ENCODE assay signal across 21 cellular contexts in genomic region chr14:95281560-95282176, GRCh38. TPM values are rescaled to one million over a fixed set of nuclear protein-coding genes. Genes with fewer than 3 reads are reported as not detected.
DNase-seq lines count a peak whose midpoint lies in the region; ATAC-seq and TF ChIP-seq lines count a peak whose summit lies in the region.
"Had no signal": no experiment of that assay in that cellular context is flagged by ENCODE, and none has a peak within 500 bp of the region (broad histone marks: within the 10 kb centered on the region; RNA-seq: fewer than 3 reads in every experiment).

No MANE protein-coding gene starts in this region.

- no peaks in the 10 kb centered on the region for H3K36me3 ChIP-seq in HEK293 (ENCODE audit: control insufficient read depth in 2 of 2, insufficient read depth in 1 of 2, low read length in 2 of 2)
- H3K36me3 ChIP-seq: SJSA1 had no signal

- peak; percentile 10 for DNase-seq in left lobe of liver (ENCODE audit: low spot score)
- DNase-seq in substantia nigra (lab: John Stamatoyannopoulos, UW), result no peak
- DNase-seq in GM03348 (ENCODE audit: low spot score), result no peak
- DNase-seq in SKM-1 (lab: John Stamatoyannopoulos, UW; ENCODE audit: unreplicated experiment), result no peak
- DNase-seq in erythroblast (lab: John Stamatoyannopoulos, UW), result no peak
- DNase-seq: C1 segment of cervical spinal cord; CD4-positive, alpha-beta memory T cell; COR-L47; GOT3; HCEC 1CT; Kasumi-1; NCI-H1092 treated with DMSO at 0.1 percent for 48 hours; NCI-H1436; NCI-H187 treated with DMSO at 0.1 percent for 48 hours; NCI-H524 treated with DMSO at 0.1 percent for 48 hours; NCI-H774; PC-3 had no signal

- no peaks in the 10 kb centered on the region for H3K4me1 ChIP-seq in HEK293 (ENCODE audit: control insufficient read depth, insufficient read depth, low read length)
- H3K4me1 ChIP-seq: SJSA1 had no signal

- H3K27ac ChIP-seq in HEK293 (ENCODE audit: extremely low read depth, low read depth, low read length) (no peak overlapping the region), cingulate gyrus (ENCODE audit: low read depth, low read length) (peak overlapping the region; percentile 15), substantia nigra (ENCODE audit: low read depth, low read length, poor library complexity, severe bottlenecking) (peak overlapping the region; percentile 23)
- H3K27ac ChIP-seq: SJSA1 had no signal

- no peaks in the 10 kb centered on the region; the same call in 1 of the 2 replicates for H3K9me3 ChIP-seq in HEK293 (ENCODE audit: control insufficient read depth, insufficient read depth, low read depth, low read length)
- H3K9me3 ChIP-seq: SJSA1 had no signal

- CTCF ChIA-PET in HEK293 (lab: Yijun Ruan, JAX), result interaction anchor here (0.5 to 0.6 kb wide), 3 partner anchors 133 to 266 kb away, joined by 3 read pairs; no protein-coding TSS in a partner anchor

- POLR2A ChIA-PET in HEK293 (lab: Yijun Ruan, JAX), result no interaction called here

- no peak overlapping the region for H3K4me3 ChIP-seq in HEK293 (ENCODE audit: low read depth, low read length)
- H3K4me3 ChIP-seq: GM12878, SJSA1 had no signal

- ATAC-seq in left lobe of liver, result no peak
- ATAC-seq: PC-3 had no signal

- TF ChIP-seq CTCF in HEK293 (tag by site-specific recombination; IDR thresholded peaks at IDR 0.05), result no peak

- no peak for TF ChIP-seq POLR2A in erythroblast (IDR thresholded peaks at IDR 0.05; ENCODE audit: low read length)

TF ChIP-seq in HEK293, 187 proteins besides CTCF, POLR2A, EP300 and RAD21:
- TF ChIP-seq SCRT2 (tag by site-specific recombination; IDR thresholded peaks at IDR 0.05) (peak; percentile 21; the same call in 1 of the 2 replicates), ZNF621 (tag by site-specific recombination; IDR thresholded peaks at IDR 0.05) (no peak)

RNA-seq across cellular contexts. Expression of gene CLMN, which starts 38.0 kb away (rescaled TPM):
- 67.7 TPM for total RNA-seq in left lobe of liver
